ENCODE assay signal across 24 cellular contexts in genomic region chr12:4864575-4864974, GRCh38. TPM values are rescaled to one million over a fixed set of nuclear protein-coding genes. Genes with fewer than 3 reads are reported as not detected.
DNase-seq lines count a peak whose midpoint lies in the region; ATAC-seq lines count a peak whose summit lies in the region.
"Had no signal": no experiment of that assay in that cellular context is flagged by ENCODE, and none has a peak within 500 bp of the region (broad histone marks: within the 10 kb centered on the region; RNA-seq: fewer than 3 reads in every experiment).

No MANE protein-coding gene starts in this region.

- H3K4me3 ChIP-seq in neuronal stem cell (ENCODE audit: low read length in 2 of 2), result no peak overlapping the region
- H3K4me3 ChIP-seq: BLaER1, GM12878 had no signal

- H3K27me3 Mint-ChIP-seq in T-cell, result peaks cover 40 to 41% of the 10 kb centered on the region in 2 donors

- no CpG with 5 or more reads among the region's 9 CpGs for WGBS in neuronal stem cell (ENCODE audit: extremely low coverage in 2 of 2, insufficient read length in 2 of 2, insufficient replicate concordance in 1 of 2), 2 donors

- DNase-seq in ecto neural progenitor cell (ENCODE audit: low spot score), result peak; percentile 34
- no peak for DNase-seq in neuronal stem cell (ENCODE audit: low spot score)
- no peak for DNase-seq in T-cell
- no peak for DNase-seq in iPS-NIHi11 (ENCODE audit: low spot score)
- DNase-seq: 8988T; ACHN; BE2C; CD4-positive, alpha-beta memory T cell; CD4-positive, CD25-positive, alpha-beta regulatory T cell; CD8-positive, alpha-beta memory T cell; COR-L47; DMS 273 treated with DMSO at 0.1 percent for 48 hours; DMS153; DMS79; DND-41; EL; GDM1 had no signal

- no peaks in the 10 kb centered on the region for H3K9me3 ChIP-seq in neuronal stem cell (replicated peaks in 1 of 2; ENCODE audit: control insufficient read depth in 2 of 2, insufficient read depth in 1 of 2, low read depth in 1 of 2, low read length in 2 of 2)
- H3K9me3 ChIP-seq: BE2C, BLaER1 had no signal

- no peak overlapping the region for H4K8ac ChIP-seq in neuronal stem cell (ENCODE audit: low read depth, low read length)

- H3K4ac ChIP-seq in neuronal stem cell (ENCODE audit: low read length), result peak overlapping the region; percentile 53

- no peaks in the 10 kb centered on the region for H3K36me3 ChIP-seq in neuronal stem cell (replicated peaks in 1 of 2; ENCODE audit: control insufficient read depth in 2 of 2, insufficient read depth in 2 of 2, low read length in 2 of 2)
- H3K36me3 ChIP-seq: BE2C, BLaER1 had no signal

- H3K9me3 Mint-ChIP-seq in T-cell, result no peaks in the 10 kb centered on the region
- H3K9me3 Mint-ChIP-seq: CD14-positive monocyte; CD4-positive, alpha-beta memory T cell; CD8-positive, alpha-beta memory T cell had no signal

- POLR2A ChIA-PET in T-cell (lab: Charles Lee), result no interaction called here

- no peak overlapping the region for H3K27ac Mint-ChIP-seq in T-cell
- H3K27ac Mint-ChIP-seq: CD4-positive, alpha-beta memory T cell; CD4-positive, CD25-positive, alpha-beta regulatory T cell; CD8-positive, alpha-beta memory T cell had no signal

- no peak overlapping the region for H3K9ac ChIP-seq in neuronal stem cell (ENCODE audit: low read depth, low read length, poor library complexity)
- H3K9ac ChIP-seq: BLaER1 had no signal

- no peaks in the 10 kb centered on the region for H3K79me1 ChIP-seq in neuronal stem cell (ENCODE audit: low read depth, low read length)

- H3K4me1 ChIP-seq in neuronal stem cell (ENCODE audit: control insufficient read depth in 2 of 2, insufficient read depth in 1 of 2, low read depth in 1 of 2, low read length in 2 of 2), result peaks cover 0 to 4% of the 10 kb centered on the region in 2 donors
- H3K4me1 ChIP-seq: BE2C had no signal

- H3K27me3 ChIP-seq in neuronal stem cell (ENCODE audit: control insufficient read depth in 3 of 3, insufficient read depth in 3 of 3, low read depth in 1 of 3, low read length in 3 of 3), result peaks cover 0 to 61% (median 3%) of the 10 kb centered on the region in 3 experiments
- H3K27me3 ChIP-seq: BLaER1 had no signal

- no peak overlapping the region for H2BK5ac ChIP-seq in neuronal stem cell (ENCODE audit: low read length)

- H3K23ac ChIP-seq in neuronal stem cell (ENCODE audit: low read depth, low read length, poor library complexity), result no peak overlapping the region

- no peak overlapping the region for H3K4me2 ChIP-seq in neuronal stem cell (ENCODE audit: insufficient read depth, low read length, poor library complexity, severe bottlenecking)
- H3K4me2 ChIP-seq: BLaER1 had no signal

- H2AK5ac ChIP-seq in neuronal stem cell (ENCODE audit: low read depth, low read length), result no peak overlapping the region

- no peak overlapping the region for H3K14ac ChIP-seq in neuronal stem cell (ENCODE audit: low read length)

- H3K27ac ChIP-seq in neuronal stem cell (replicated peaks; ENCODE audit: low read length), result no peak overlapping the region
- H3K27ac ChIP-seq: BLaER1 had no signal

- no peak overlapping the region for H2BK12ac ChIP-seq in neuronal stem cell (ENCODE audit: low read length)

- no peak overlapping the region for H2BK120ac ChIP-seq in neuronal stem cell (ENCODE audit: low read depth, low read length)

- H3K36me3 Mint-ChIP-seq in T-cell, result no peaks in the 10 kb centered on the region
- H3K36me3 Mint-ChIP-seq: CD14-positive monocyte; CD4-positive, alpha-beta memory T cell; CD4-positive, CD25-positive, alpha-beta regulatory T cell; CD8-positive, alpha-beta memory T cell had no signal

- no peak overlapping the region for H2BK15ac ChIP-seq in neuronal stem cell (ENCODE audit: low read length)

- H3K4me3 Mint-ChIP-seq in T-cell, result no peak overlapping the region
- H3K4me3 Mint-ChIP-seq: CD14-positive monocyte; CD4-positive, alpha-beta memory T cell; CD4-positive, CD25-positive, alpha-beta regulatory T cell; CD8-positive, alpha-beta memory T cell had no signal

- H3K4me1 Mint-ChIP-seq in T-cell, result no peaks in the 10 kb centered on the region
- H3K4me1 Mint-ChIP-seq: CD14-positive monocyte; CD4-positive, CD25-positive, alpha-beta regulatory T cell; CD8-positive, alpha-beta memory T cell had no signal

- H3K18ac ChIP-seq in neuronal stem cell (ENCODE audit: low read length), result no peak overlapping the region

- no peak overlapping the region for H2AFZ ChIP-seq in neuronal stem cell (ENCODE audit: low read length)

- CTCF ChIA-PET in T-cell (lab: Charles Lee), result interaction anchor here in 1 of 2 donors (1.6 kb wide), 1 partner anchor 9 kb away, joined by 3 read pairs; no protein-coding TSS in a partner anchor

- no peak overlapping the region for H4K91ac ChIP-seq in neuronal stem cell (ENCODE audit: low read depth, low read length, poor library complexity)

- ATAC-seq in T-cell (replicated peaks in 1 of 4), result no peak
- no peak for ATAC-seq in GM19463 (IDR thresholded peaks at IDR 0.05; ENCODE audit: unreplicated experiment)
- ATAC-seq: GM12878 had no signal

RNA-seq across cellular contexts. Expression of gene KCNA1, which starts 45.1 kb away (rescaled TPM):
- polyA plus RNA-seq in neuronal stem cell (2013, experiment 1 of 2), result 0.10 TPM
- polyA plus RNA-seq in neuronal stem cell (2013, experiment 2 of 2), result 0.12 TPM
- total RNA-seq in T-cell, result not detected
- total RNA-seq: A673; CD4-positive, alpha-beta memory T cell; CD4-positive, CD25-positive, alpha-beta regulatory T cell; CD8-positive, alpha-beta memory T cell; G401 had no signal
- polyA plus RNA-seq: AG04450; CD14-positive monocyte; CD4-positive, alpha-beta memory T cell; CD4-positive, CD25-positive, alpha-beta regulatory T cell; CD8-positive, alpha-beta memory T cell had no signal
